ENCODE assay signal across 13 cellular contexts in the genomic region with DNA sequence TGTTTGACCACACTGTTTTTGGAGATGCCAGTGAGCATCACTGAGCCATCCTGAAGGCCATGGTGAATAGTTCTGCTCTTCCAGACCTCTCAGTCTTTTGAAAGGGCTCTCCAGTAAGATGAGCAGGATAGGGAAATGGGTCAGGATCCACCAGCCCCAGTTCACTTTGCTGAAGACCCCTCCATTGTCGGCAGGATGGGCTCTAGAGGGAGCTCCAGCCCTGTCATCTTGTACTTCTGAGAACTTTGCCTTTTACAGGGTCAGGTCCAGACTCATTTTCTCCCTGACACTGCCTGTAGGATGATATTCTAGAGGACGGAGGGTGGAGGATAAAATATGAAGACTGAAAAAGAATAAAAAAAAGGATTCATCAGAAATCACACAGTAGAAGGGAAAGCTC. TPM values are rescaled to one million over a fixed set of nuclear protein-coding genes. Genes with fewer than 3 reads are reported as not detected.
A peak's percentile ranks its signal among the peaks of the same experiment; 100 is the strongest.
DNase-seq lines count a peak whose midpoint lies in the region; ATAC-seq and TF ChIP-seq lines count a peak whose summit lies in the region.
"Had no signal": no experiment of that assay in that cellular context is flagged by ENCODE, and none has a peak within 500 bp of the region (broad histone marks: within the 10 kb centered on the region; RNA-seq: fewer than 3 reads in every experiment).

No MANE protein-coding gene starts in this region.

- TF ChIP-seq CTCF in DND-41 (IDR thresholded peaks at IDR 0.05; ENCODE audit: borderline replicate concordance, extremely low read depth, low read length, poor library complexity, severe bottlenecking) = peak; percentile 42
- TF ChIP-seq CTCF in OCI-LY3 (IDR thresholded peaks at IDR 0.05; ENCODE audit: low read depth, low read length) = peak; percentile 92

- H3K27ac ChIP-seq in DND-41 (ENCODE audit: low read length) (no peak overlapping the region), OCI-LY3 (ENCODE audit: low read length) (peak overlapping the region; percentile 96)
- H3K27ac ChIP-seq in effector memory CD4-positive, alpha-beta T cell (ENCODE audit: insufficient read depth, low read length, poor library complexity, severe bottlenecking) = no peak overlapping the region
- H3K27ac ChIP-seq: body of pancreas, gastroesophageal sphincter, upper lobe of right lung had no signal

- no peaks in the 10 kb centered on the region for H3K9me3 Mint-ChIP-seq in activated naive CD4-positive, alpha-beta T cell treated with anti-CD3 and anti-CD28 coated beads, Interleukin-2, amount 50 U/mL, for 72 hours

- H3K27ac Mint-ChIP-seq in activated naive CD4-positive, alpha-beta T cell treated with anti-CD3 and anti-CD28 coated beads, Interleukin-2, amount 50 U/mL, for 72 hours = no peak overlapping the region
- H3K27ac Mint-ChIP-seq: naive thymus-derived CD8-positive, alpha-beta T cell had no signal

- H4K20me1 ChIP-seq in DND-41 (ENCODE audit: insufficient read depth, low read length) (no peaks in the 10 kb centered on the region), OCI-LY3 (ENCODE audit: insufficient read depth, low read length) (no peaks in the 10 kb centered on the region)

- no peaks in the 10 kb centered on the region for H3K36me3 ChIP-seq in DND-41 (ENCODE audit: insufficient read depth, low read length)
- peaks cover 3% of the 10 kb centered on the region for H3K36me3 ChIP-seq in OCI-LY3 (replicated peaks; ENCODE audit: low read depth, low read length)
- H3K36me3 ChIP-seq in effector memory CD4-positive, alpha-beta T cell (ENCODE audit: control insufficient read depth, insufficient read depth, low read length) = no peaks in the 10 kb centered on the region
- H3K36me3 ChIP-seq: gastroesophageal sphincter, upper lobe of right lung had no signal

- no peak overlapping the region for H3K4me2 ChIP-seq in DND-41 (ENCODE audit: insufficient read depth, low read length)
- H3K4me2 ChIP-seq in OCI-LY3 (ENCODE audit: low read length) = peak overlapping the region; percentile 85

- no peak overlapping the region for H3K4me3 ChIP-seq in DND-41 (ENCODE audit: low read depth in 1 of 2, low read length in 2 of 2)
- H3K4me3 ChIP-seq in OCI-LY3 (ENCODE audit: low read length) = peak overlapping the region; percentile 59
- H3K4me3 ChIP-seq in effector memory CD4-positive, alpha-beta T cell (ENCODE audit: insufficient read depth, low read depth, low read length, poor library complexity, severe bottlenecking) = no peak overlapping the region
- H3K4me3 ChIP-seq: body of pancreas, gastroesophageal sphincter, upper lobe of right lung had no signal

- H3K36me3 Mint-ChIP-seq in activated naive CD4-positive, alpha-beta T cell treated with anti-CD3 and anti-CD28 coated beads, Interleukin-2, amount 50 U/mL, for 72 hours = no peaks in the 10 kb centered on the region
- H3K36me3 Mint-ChIP-seq: naive thymus-derived CD8-positive, alpha-beta T cell had no signal

- H3K9me3 ChIP-seq in DND-41 (ENCODE audit: insufficient read depth, low read length, severe bottlenecking) (no peaks in the 10 kb centered on the region), OCI-LY3 (ENCODE audit: insufficient read depth, low read length) (0 out of 2 replicates have a peak, but pooled peaks cover 5% of the 10 kb centered on the region)
- no peaks in the 10 kb centered on the region for H3K9me3 ChIP-seq in effector memory CD4-positive, alpha-beta T cell (ENCODE audit: control insufficient read depth, low read length)
- H3K9me3 ChIP-seq: body of pancreas, gastroesophageal sphincter, upper lobe of right lung had no signal

- H3K79me2 ChIP-seq in DND-41 (ENCODE audit: insufficient read depth, low read length) (no peaks in the 10 kb centered on the region), OCI-LY3 (ENCODE audit: low read length) (no peaks in the 10 kb centered on the region)

- ATAC-seq in DND-41 (ENCODE audit: insufficient read depth, low read depth) = no peak
- no peak for ATAC-seq in HG03159 (IDR thresholded peaks at IDR 0.05; ENCODE audit: unreplicated experiment)
- ATAC-seq in activated naive CD4-positive, alpha-beta T cell treated with anti-CD3 and anti-CD28 coated beads, Interleukin-2, amount 50 U/mL, for 72 hours = no peak
- ATAC-seq: body of pancreas; gastroesophageal sphincter; naive thymus-derived CD8-positive, alpha-beta T cell; upper lobe of right lung had no signal

- H3K27me3 ChIP-seq in DND-41 (ENCODE audit: insufficient read depth, low read length, poor library complexity) (peaks cover 7% of the 10 kb centered on the region), OCI-LY3 (ENCODE audit: low read depth, low read length) (no peaks in the 10 kb centered on the region)
- H3K27me3 ChIP-seq in effector memory CD4-positive, alpha-beta T cell (replicated peaks; ENCODE audit: control insufficient read depth, insufficient read depth, low read length, poor library complexity, severe bottlenecking) = no peaks in the 10 kb centered on the region
- H3K27me3 ChIP-seq: body of pancreas, gastroesophageal sphincter, upper lobe of right lung had no signal

- H3K9ac ChIP-seq in DND-41 (ENCODE audit: low read depth, low read length) (no peak overlapping the region), OCI-LY3 (ENCODE audit: low read length) (peak overlapping the region; percentile 81)

- DNase-seq in DND-41 (no peak), HuH-7 (ENCODE audit: low spot score) (peak; percentile 60), hippocampal formation (lab: John Stamatoyannopoulos, UW) (peak; percentile 2 to 14), NOMO-1 treated with dmso at 0.1 percent for 144 hours (lab: John Stamatoyannopoulos, UW; ENCODE audit: unreplicated experiment) (no peak)
- no peak for DNase-seq in effector memory CD4-positive, alpha-beta T cell
- no peak for DNase-seq in activated naive CD4-positive, alpha-beta T cell treated with anti-CD3 and anti-CD28 coated beads, Interleukin-2, amount 50 U/mL, for 72 hours (ENCODE audit: low spot score in 2 of 2)
- DNase-seq: activated CD4-positive, alpha-beta T cell treated with anti-CD3 and anti-CD28 coated beads, Interleukin-2, amount 50 U/mL, for 4 hours; naive thymus-derived CD8-positive, alpha-beta T cell; upper lobe of right lung had no signal

- H3K4me1 ChIP-seq in DND-41 (ENCODE audit: insufficient read depth, low read length) = no peaks in the 10 kb centered on the region
- peaks cover 64% of the 10 kb centered on the region for H3K4me1 ChIP-seq in OCI-LY3 (ENCODE audit: low read length)
- no peaks in the 10 kb centered on the region for H3K4me1 ChIP-seq in effector memory CD4-positive, alpha-beta T cell (ENCODE audit: control insufficient read depth, insufficient read depth, low read length, poor library complexity, severe bottlenecking)
- H3K4me1 ChIP-seq: body of pancreas, gastroesophageal sphincter, upper lobe of right lung had no signal

- H2AFZ ChIP-seq in DND-41 (ENCODE audit: low read depth, low read length) = no peak overlapping the region
- H2AFZ ChIP-seq in OCI-LY3 (ENCODE audit: low read depth, low read length) = peak overlapping the region; percentile 73

RNA-seq across cellular contexts. Expression of gene LHFPL3, which starts 13.1 kb away (rescaled TPM):
- total RNA-seq in activated naive CD4-positive, alpha-beta T cell treated with anti-CD3 and anti-CD28 coated beads, Interleukin-2, amount 50 U/mL, for 72 hours = not detected
- total RNA-seq: body of pancreas; gastroesophageal sphincter; naive thymus-derived CD8-positive, alpha-beta T cell; upper lobe of right lung had no signal

Comparison
In these comparisons a context has a peak if more than half of its experiments do, and no peak if none do; other contexts are left out.
1. DNase-seq: peak in HuH-7 (single experiment) and hippocampal formation (2 of 2); none in DND-41 (single experiment), effector memory CD4-positive, alpha-beta T cell (0 of 3), activated naive CD4-positive, alpha-beta T cell treated with anti-CD3 and anti-CD28 coated beads, Interleukin-2, amount 50 U/mL, for 72 hours (0 of 2) and NOMO-1 treated with dmso at 0.1 percent for 144 hours (single experiment).